Comparison of ENCODE assay signal across 1 cellular context in the genomic region with DNA sequence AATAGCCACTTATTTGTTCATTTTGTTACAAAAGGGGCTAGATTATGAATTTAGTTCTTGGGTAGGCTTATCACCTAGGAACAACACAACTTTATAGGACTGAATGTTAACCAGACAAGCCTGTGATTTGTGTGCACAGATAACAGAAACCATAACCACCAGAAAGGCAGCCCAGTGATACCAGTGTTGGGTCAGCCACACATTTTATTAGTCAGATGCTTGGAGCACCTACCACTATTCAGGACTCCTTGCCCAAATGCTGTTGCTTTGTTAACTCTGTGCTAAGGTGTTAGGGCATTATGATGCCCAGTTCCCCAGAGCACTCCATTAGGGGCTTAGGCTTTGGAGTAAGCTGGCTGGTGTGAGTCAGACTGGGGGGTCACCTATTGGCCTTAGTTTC.
TF ChIP-seq lines count a peak whose summit lies in the region.

No MANE protein-coding gene starts in this region.

TF ChIP-seq in K562, 482 proteins besides CTCF, POLR2A, EP300 and RAD21 (continued from another document):
- no peak for TF ChIP-seq CBX2 (IDR thresholded peaks at IDR 0.05; ENCODE audit: insufficient read depth, low read length, poor library complexity, severe bottlenecking)
- TF ChIP-seq RCOR1 (IDR thresholded peaks at IDR 0.05; ENCODE audit: borderline replicate concordance in 1 of 2, low read depth in 2 of 2, low read length in 2 of 2) = 0 out of 4 replicates have a peak, but pooled peaks of 1 of the 2 experiments have one; percentile 13
- no peak for TF ChIP-seq ZNF444 (CRISPR knock-in tag; IDR thresholded peaks at IDR 0.05)
- peak in 1 of 2 experiments; percentile 36; a peak in 1 of 4 replicates for TF ChIP-seq HDAC1 (IDR thresholded peaks at IDR 0.05)
- TF ChIP-seq ETV5 (CRISPR knock-in tag; IDR thresholded peaks at IDR 0.05; ENCODE audit: low read depth) = no peak
